13 cellular contexts compared by ENCODE assay signal in the genomic region with DNA sequence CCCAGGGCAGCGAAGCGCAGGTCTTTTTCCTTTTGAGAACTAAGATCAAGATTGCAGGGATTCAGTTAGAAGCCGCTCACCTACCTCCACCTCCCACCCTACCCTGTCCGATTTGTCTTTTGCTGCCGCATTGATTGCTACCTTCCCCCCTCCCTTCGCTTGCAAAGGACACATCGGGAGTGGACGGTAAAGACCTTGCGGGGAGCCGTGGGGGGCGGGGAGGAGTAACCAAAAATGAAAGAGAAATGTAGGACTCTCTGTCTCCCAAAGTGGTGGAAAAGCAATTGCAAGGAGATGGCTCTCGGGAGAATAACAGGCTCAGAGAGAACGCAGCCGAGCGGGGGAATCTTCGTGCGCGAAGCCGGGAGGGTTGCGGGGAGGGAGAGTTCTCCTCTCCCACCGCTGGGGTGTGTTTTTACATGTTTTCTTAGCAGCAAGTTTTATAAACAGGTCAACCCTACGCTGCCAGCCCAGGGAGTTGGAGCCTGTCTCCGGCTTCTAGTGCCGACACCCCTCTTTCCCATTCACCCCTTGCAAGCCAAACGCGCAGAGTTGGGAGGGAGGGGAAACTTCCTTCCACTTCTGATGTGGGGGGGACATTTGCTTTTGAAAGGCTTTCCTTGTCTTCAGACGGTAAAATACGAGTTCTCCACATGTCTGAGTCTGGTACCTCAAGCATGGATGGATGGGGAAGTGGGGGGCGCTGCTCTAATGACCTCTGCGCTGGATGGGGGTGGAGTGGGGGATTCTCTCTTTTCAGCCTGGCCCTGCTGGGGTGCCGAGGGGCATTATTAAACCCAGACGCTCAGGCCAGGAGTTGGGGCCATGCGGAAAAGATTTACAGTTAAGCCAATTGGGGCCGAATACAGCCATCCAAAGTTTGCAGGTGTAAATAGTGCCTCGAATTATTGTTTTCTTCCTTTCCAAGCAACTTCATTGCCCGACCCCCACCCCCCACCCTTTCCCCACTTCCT. TPM values are rescaled to one million over a fixed set of nuclear protein-coding genes. Genes with fewer than 3 reads are reported as not detected.
A peak's percentile ranks its signal among the peaks of the same experiment; 100 is the strongest.
DNase-seq lines count a peak whose midpoint lies in the region; ATAC-seq and TF ChIP-seq lines count a peak whose summit lies in the region.
"Had no signal": no experiment of that assay in that cellular context is flagged by ENCODE, and none has a peak within 500 bp of the region (broad histone marks: within the 10 kb centered on the region; RNA-seq: fewer than 3 reads in every experiment).

No MANE protein-coding gene starts in this region.

- TF ChIP-seq POLR2A in upper lobe of left lung (IDR thresholded peaks at IDR 0.05) = no peak

- H3K4me1 ChIP-seq in mesodermal cell (ENCODE audit: control insufficient read depth, insufficient read depth, low read length, poor library complexity, severe bottlenecking) (peaks cover 31% of the 10 kb centered on the region), upper lobe of left lung (peaks cover 0 to 21% (median 0%) of the 10 kb centered on the region in 4 donors)

- H3K27ac ChIP-seq in mesodermal cell (ENCODE audit: low read depth, low read length, severe bottlenecking) (no peak overlapping the region), upper lobe of left lung (peak overlapping the region; percentile 67 to 78 (median 71))
- H3K27ac ChIP-seq: transverse colon had no signal

- peaks cover 0 to 24% (median 6%) of the 10 kb centered on the region in 4 donors for H3K27me3 ChIP-seq in upper lobe of left lung

- TF ChIP-seq CTCF in epithelial cell of esophagus (IDR thresholded peaks at IDR 0.05; ENCODE audit: insufficient read depth, low read depth, low read length, missing control alignments) = no peak
- TF ChIP-seq CTCF in upper lobe of left lung (IDR thresholded peaks at IDR 0.05) = no peak

- DNase-seq in NCI-H510A (lab: John Stamatoyannopoulos, UW) (peak; percentile 34), NCI-H510A treated with DMSO at 0.1 percent for 48 hours (lab: John Stamatoyannopoulos, UW) (no peak), epithelial cell of esophagus (ENCODE audit: low read depth) (no peak), upper lobe of left lung (no peak), D341Med (ENCODE audit: low spot score) (no peak), anterior cingulate cortex (lab: John Stamatoyannopoulos, UW) (no peak)
- DNase-seq: ACHN, NCI-H1105, SW 1271, transverse colon had no signal

- no peak for TF ChIP-seq EP300 in upper lobe of left lung (IDR thresholded peaks at IDR 0.05)

- WGBS in mesodermal cell (ENCODE audit: insufficient coverage in 2 of 2), 2 experiments = 0 to 3% methylated on average over 5 to 10 of the region's 36 CpGs
- 7 to 9% methylated on average over 36 of the region's 36 CpGs for WGBS in upper lobe of left lung, 2 donors

- H3K36me3 ChIP-seq in mesodermal cell (ENCODE audit: control insufficient read depth, insufficient read depth, low read length) (no peaks in the 10 kb centered on the region), upper lobe of left lung (no peaks in the 10 kb centered on the region)
- H3K36me3 ChIP-seq: transverse colon had no signal

- H3K9me3 ChIP-seq in mesodermal cell (ENCODE audit: control insufficient read depth, low read length) (no peaks in the 10 kb centered on the region), upper lobe of left lung (no peaks in the 10 kb centered on the region)
- H3K9me3 ChIP-seq: transverse colon had no signal

- peak overlapping the region; percentile 46 for H3K4me3 ChIP-seq in epithelial cell of esophagus (ENCODE audit: low read length)
- H3K4me3 ChIP-seq in mesodermal cell (ENCODE audit: extremely low read depth, insufficient read depth, low read length, poor library complexity, severe bottlenecking) = peak overlapping the region; percentile 33
- peak overlapping the region; percentile 1 to 51 (median 42) for H3K4me3 ChIP-seq in upper lobe of left lung

- peak in 1 of 2 donors; percentile 14 for ATAC-seq in upper lobe of left lung (ENCODE audit: low FRiP score in 2 of 2)
- no peak for ATAC-seq in HG03095 (IDR thresholded peaks at IDR 0.05; ENCODE audit: unreplicated experiment)

RNA-seq across cellular contexts. Expression of a gene that starts 8.9 kb away (rescaled TPM):
- polyA plus RNA-seq in mesodermal cell (2013, experiment 1 of 2) = 73.1 TPM
- polyA plus RNA-seq in mesodermal cell (2013, experiment 2 of 2) = 94.7 TPM
- 100 to 1,000 TPM in 1 of 6 donors, 10 to 100 TPM in 5; 29.5 to 107 (median 36.2) TPM for total RNA-seq in upper lobe of left lung
- total RNA-seq: activated T-helper 1 cell treated with anti-CD3 and anti-CD28 coated beads, Interleukin-12 subunit alpha, Interleukin-12 subunit beta, Interleukin-2, Interleukin-4 antibody, amounts not matched to agents 30 ng/mL and 10 ng/mL and 1 ng/mL, durations not matched to agents 14 hours and 24 hours and 36 hours had no signal
